Comparison of ENCODE assay signal across 31 cellular contexts in the genomic region with DNA sequence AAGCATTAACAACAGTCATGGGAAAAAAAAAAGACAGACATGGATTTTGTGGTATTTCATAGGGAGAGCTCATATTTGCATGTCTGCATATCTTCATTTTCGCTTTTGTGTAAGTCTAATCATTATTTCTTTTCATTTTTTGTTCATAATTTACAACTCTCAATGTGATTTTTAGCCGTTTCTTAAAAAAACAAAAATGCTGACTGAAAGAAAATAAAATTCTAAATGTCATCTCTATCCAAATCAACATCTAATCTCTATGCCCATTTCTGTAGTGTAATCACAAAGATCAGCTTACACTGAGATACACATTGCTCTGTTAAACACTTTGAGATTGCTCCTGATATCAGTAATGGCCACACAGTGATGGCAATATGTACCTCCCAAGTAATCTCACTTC. TPM values are rescaled to one million over a fixed set of nuclear protein-coding genes. Genes with fewer than 3 reads are reported as not detected.
"Had no signal": no experiment of that assay in that cellular context is flagged by ENCODE, and none has a peak within 500 bp of the region (broad histone marks: within the 10 kb centered on the region; RNA-seq: fewer than 3 reads in every experiment).

No MANE protein-coding gene starts in this region.

- H3K9ac ChIP-seq: neural progenitor cell, parathyroid adenoma had no signal

- H3K27ac ChIP-seq: neural progenitor cell, ovary, parathyroid adenoma, psoas muscle, skin epidermis, spleen, suprapubic skin, thoracic aorta, thyroid gland, tibial nerve, upper lobe of left lung, vagina had no signal

- H3K4me3 ChIP-seq: neural progenitor cell, ovary, psoas muscle, skin epidermis, smooth muscle cell, spleen, suprapubic skin, thoracic aorta, thyroid gland, tibial nerve, upper lobe of left lung, vagina had no signal

- ATAC-seq: natural killer cell; psoas muscle; right cardiac atrium; sciatic nerve; stimulated activated memory B cell treated with anti-CD40 and anti-IgM and Interleukin-4, amounts not matched to agents 10 μg/mL and 1 μg/mL and 100 μg/mL, for 72 hours; stimulated activated naive CD8-positive, alpha-beta T cell treated with anti-CD3 and anti-CD28 coated beads, Interleukin-15, amount 100 ng/mL, for 72 hours; stimulated activated naive CD8-positive, alpha-beta T cell treated with anti-CD3 and anti-CD28 coated beads, Interleukin-15, Interleukin-2, amounts not matched to agents 100 U/mL and 50 U/mL, for 24 hours had no signal

- H3K4me2 ChIP-seq: neural progenitor cell, smooth muscle cell had no signal

- H3K79me2 ChIP-seq: parathyroid adenoma had no signal

- DNase-seq: natural killer cell; occipital lobe; ovary; posterior cingulate gyrus; psoas muscle; right cardiac atrium; spleen; stimulated activated CD4-positive, alpha-beta T cell treated with anti-CD3 and anti-CD28 coated beads, Interleukin-12 subunit alpha, Interleukin-12 subunit beta, amount 100 ng/mL, for 4 hours; stimulated activated CD4-positive, alpha-beta T cell treated with anti-CD3 and anti-CD28 coated beads, Interleukin-1b, Interleukin-23, amount 100 ng/mL, for 48 hours; stimulated activated CD4-positive, alpha-beta T cell treated with anti-CD3 and anti-CD28 coated beads, Interleukin-4, amount 100 ng/mL, for 1 hour; stimulated activated CD4-positive, alpha-beta T cell treated with anti-CD3 and anti-CD28 coated beads, Interleukin-4, amount 100 ng/mL, for 4 hours; stimulated activated CD8-positive, alpha-beta memory T cell treated with anti-CD3 and anti-CD28 coated beads, Interleukin-4, amount 100 ng/mL, for 48 hours; stimulated activated naive CD4-positive, alpha-beta T cell; stimulated activated naive CD8-positive, alpha-beta T cell treated with anti-CD3 and anti-CD28 coated beads, Interleukin-15, amount 100 ng/mL, for 72 hours; stimulated activated naive CD8-positive, alpha-beta T cell treated with anti-CD3 and anti-CD28 coated beads, Interleukin-15, Interleukin-2, amounts not matched to agents 100 U/mL and 50 U/mL, for 24 hours; substantia nigra; thyroid gland; trophoblast cell; upper lobe of left lung had no signal

- H2AFZ ChIP-seq: neural progenitor cell, parathyroid adenoma had no signal

- H3K36me3 ChIP-seq: neural progenitor cell, ovary, spleen, suprapubic skin, thoracic aorta, thyroid gland, tibial nerve, upper lobe of left lung, vagina had no signal

- H3K9me3 ChIP-seq: ovary, psoas muscle, spleen, suprapubic skin, thoracic aorta, thyroid gland, tibial nerve, upper lobe of left lung, vagina had no signal

- H3K4me1 ChIP-seq: neural progenitor cell, parathyroid adenoma, psoas muscle, spleen, suprapubic skin, thyroid gland, tibial nerve, upper lobe of left lung, vagina had no signal

- H3K27me3 ChIP-seq: neural progenitor cell, ovary, spleen, suprapubic skin, thyroid gland, tibial nerve, upper lobe of left lung, vagina had no signal

- FAIRE-seq: urothelium cell line had no signal

RNA-seq across cellular contexts. Expression of gene CHRM2, which starts 29.2 kb away (rescaled TPM):
- total RNA-seq: natural killer cell, progenitor cell of endocrine pancreas, psoas muscle, sciatic nerve, thoracic aorta, thyroid gland, tibial nerve had no signal
- polyA plus RNA-seq: psoas muscle, spleen had no signal
